ENCODE assay signal across 18 cellular contexts in genomic region chr16:51831595-51832352, GRCh38.
DNase-seq lines count a peak whose midpoint lies in the region; ATAC-seq and TF ChIP-seq lines count a peak whose summit lies in the region.
"Had no signal": no experiment of that assay in that cellular context is flagged by ENCODE, and none has a peak within 500 bp of the region (broad histone marks: within the 10 kb centered on the region; RNA-seq: fewer than 3 reads in every experiment).

No MANE protein-coding gene starts in this region.

- CTCF ChIA-PET in Calu3 (lab: Charles Lee): no interaction called here

- TF ChIP-seq CTCF in Calu3 (IDR thresholded peaks at IDR 0.05; ENCODE audit: unreplicated experiment): no peak

- no peaks in the 10 kb centered on the region for H3K36me3 Mint-ChIP-seq in Calu3 (ENCODE audit: insufficient read depth, unreplicated experiment)
- no peaks in the 10 kb centered on the region for H3K36me3 Mint-ChIP-seq in activated naive CD8-positive, alpha-beta T cell treated with anti-CD3 and anti-CD28 coated beads for 36 hours
- H3K36me3 Mint-ChIP-seq: CD8-positive, alpha-beta T cell; IgD-negative memory B cell had no signal

- H3K4me3 Mint-ChIP-seq in Calu3 (ENCODE audit: low read depth, unreplicated experiment): peak overlapping the region; percentile 19
- H3K4me3 Mint-ChIP-seq in activated naive CD8-positive, alpha-beta T cell treated with anti-CD3 and anti-CD28 coated beads for 36 hours: no peak overlapping the region
- H3K4me3 Mint-ChIP-seq: CD8-positive, alpha-beta T cell; IgD-negative memory B cell had no signal

- no TSS peak for BruUV-seq in Calu3 (replicated peaks; lab: Mats Ljungman, UMichigan)

- no peaks in the 10 kb centered on the region for H3K27me3 Mint-ChIP-seq in Calu3 (ENCODE audit: unreplicated experiment)
- H3K27me3 Mint-ChIP-seq in activated naive CD8-positive, alpha-beta T cell treated with anti-CD3 and anti-CD28 coated beads for 36 hours: no peaks in the 10 kb centered on the region
- H3K27me3 Mint-ChIP-seq: IgD-negative memory B cell had no signal

- H3K4me1 Mint-ChIP-seq in Calu3 (ENCODE audit: low read depth, unreplicated experiment): peaks cover 21% of the 10 kb centered on the region
- no peaks in the 10 kb centered on the region for H3K4me1 Mint-ChIP-seq in activated naive CD8-positive, alpha-beta T cell treated with anti-CD3 and anti-CD28 coated beads for 36 hours
- H3K4me1 Mint-ChIP-seq: IgD-negative memory B cell had no signal

- peak; percentile 63 for ATAC-seq in GM19463 (IDR thresholded peaks at IDR 0.05; ENCODE audit: unreplicated experiment)
- ATAC-seq in HG03354 (IDR thresholded peaks at IDR 0.05; ENCODE audit: poor library complexity, severe bottlenecking, unreplicated experiment): peak; percentile 72
- ATAC-seq in GM19351 (IDR thresholded peaks at IDR 0.05; ENCODE audit: unreplicated experiment): no peak
- no peak for ATAC-seq in GM18517 (IDR thresholded peaks at IDR 0.05; ENCODE audit: unreplicated experiment)
- no peak for ATAC-seq in HG02973 (IDR thresholded peaks at IDR 0.05; ENCODE audit: unreplicated experiment)
- ATAC-seq: CD8-positive, alpha-beta T cell had no signal

- intact Hi-C loops in Calu3 (cut with micrococcal nuclease; ENCODE audit: unreplicated experiment): loop anchor here (2.0 kb wide), 1 partner anchor 49 kb away; no protein-coding TSS in a partner anchor

- peak overlapping the region; percentile 24 for H3K27ac Mint-ChIP-seq in Calu3 (ENCODE audit: unreplicated experiment)
- no peak overlapping the region for H3K27ac Mint-ChIP-seq in activated naive CD8-positive, alpha-beta T cell treated with anti-CD3 and anti-CD28 coated beads for 36 hours
- H3K27ac Mint-ChIP-seq: CD8-positive, alpha-beta T cell; IgD-negative memory B cell had no signal

- no peak for DNase-seq in Calu3
- peak; percentile 17 for DNase-seq in glomerular visceral epithelial cell (ENCODE audit: extremely low spot score)
- no peak for DNase-seq in activated naive CD8-positive, alpha-beta T cell treated with anti-CD3 and anti-CD28 coated beads for 36 hours
- DNase-seq: 8988T; CD8-positive, alpha-beta T cell; DMS79 treated with DMSO at 0.1 percent for 48 hours; Kasumi-1; MM.1S; NCI-H1092 treated with DMSO at 0.1 percent for 48 hours; NCI-H2081 treated with DMSO at 0.1 percent for 48 hours; NCI-H510A; NCI-H774 had no signal

- peaks cover 7% of the 10 kb centered on the region for H3K9me3 Mint-ChIP-seq in Calu3 (ENCODE audit: low read depth, unreplicated experiment)
- H3K9me3 Mint-ChIP-seq in activated naive CD8-positive, alpha-beta T cell treated with anti-CD3 and anti-CD28 coated beads for 36 hours: no peaks in the 10 kb centered on the region

Comparison
In these comparisons a context has a peak if more than half of its experiments do, and no peak if none do; other contexts are left out.
1. ATAC-seq: peak in GM19463 (single experiment) and HG03354 (single experiment); none in GM19351 (single experiment), GM18517 (single experiment) and HG02973 (single experiment).